ENCODE assay signal across 23 cellular contexts in genomic region chr2:217880891-217881290, GRCh38.
DNase-seq lines count a peak whose midpoint lies in the region; ATAC-seq and TF ChIP-seq lines count a peak whose summit lies in the region.
"Had no signal": no experiment of that assay in that cellular context is flagged by ENCODE, and none has a peak within 500 bp of the region (broad histone marks: within the 10 kb centered on the region; RNA-seq: fewer than 3 reads in every experiment).

No MANE protein-coding gene starts in this region.

- H3K9me3 ChIP-seq in gastrocnemius medialis (no peaks in the 10 kb centered on the region), vagina (no peaks in the 10 kb centered on the region), Peyer's patch (no peaks in the 10 kb centered on the region)
- H3K9me3 ChIP-seq: prostate gland, tibial nerve had no signal

- in situ Hi-C loops in gastrocnemius medialis (cut with MboI; ENCODE audit: low sequenced_read_pairs in 4 of 4): loop anchor here in 1 of 4 donors (5.0 kb wide), 1 partner anchor 89 kb away; no protein-coding TSS in a partner anchor

- H3K27ac ChIP-seq in gastrocnemius medialis: peak overlapping the region; percentile 3 to 41 (median 24)
- peak overlapping the region; percentile 63 for H3K27ac ChIP-seq in vagina
- H3K27ac ChIP-seq in foreskin keratinocyte: no peak overlapping the region
- no peak overlapping the region for H3K27ac ChIP-seq in Peyer's patch
- H3K27ac ChIP-seq: 22Rv1 had no signal

- intact Hi-C loops in Right ventricle myocardium inferior (cut with DNase I) (no loop called here), cardiac septum (cut with DNase I) (no loop called here), gastrocnemius medialis (cut with DNase I; ENCODE audit: low total_unique reads) (no loop called here), vagina (cut with DNase I) (loop anchor here (5.0 kb wide), 1 partner anchor 79 kb away; no protein-coding TSS in a partner anchor), left colon (cut with DNase I, micrococcal nuclease) (loop anchor here in 1 of 2 donors (5.0 kb wide), 1 partner anchor 94 kb away; no protein-coding TSS in a partner anchor)

- H3K27me3 ChIP-seq in gastrocnemius medialis (no peaks in the 10 kb centered on the region), vagina (no peaks in the 10 kb centered on the region), foreskin keratinocyte (no peaks in the 10 kb centered on the region), Peyer's patch (no peaks in the 10 kb centered on the region)
- H3K27me3 ChIP-seq: tibial nerve had no signal

- DNase-seq in Right ventricle myocardium inferior (ENCODE audit: missing footprints): peak; percentile 77
- DNase-seq in cardiac septum (ENCODE audit: low spot score): no peak
- DNase-seq in left kidney (ENCODE audit: low read depth, low spot score): peak; percentile 65
- DNase-seq in gastrocnemius medialis: no peak
- no peak for DNase-seq in vagina (ENCODE audit: extremely low spot score in 2 of 2)
- DNase-seq in foreskin keratinocyte: no peak
- DNase-seq in Peyer's patch: no peak
- no peak for DNase-seq in left colon
- DNase-seq: activated CD4-positive, alpha-beta T cell treated with anti-CD3 and anti-CD28 coated beads, Interleukin-2, amount 50 U/mL, for 1 hour; activated gamma-delta T cell; amniotic stem cell; cerebellar nuclear complex; endodermal cell; hippocampal formation; islet precursor cell; natural killer cell; NCI-H1930; NCI-H446 treated with DMSO at 0.1 percent for 48 hours; stimulated activated CD4-positive, alpha-beta T cell treated with anti-CD3 and anti-CD28 coated beads, Interleukin-12 subunit alpha, Interleukin-12 subunit beta, amount 100 ng/mL, for 4 hours; SW 1271 had no signal

- TF ChIP-seq CTCF in gastrocnemius medialis (IDR thresholded peaks at IDR 0.05 in 4 of 5, conservative IDR thresholded peaks at IDR 0.05 in 1 of 5) (no peak), vagina (IDR thresholded peaks at IDR 0.05) (no peak), foreskin keratinocyte (conservative IDR thresholded peaks at IDR 0.05) (no peak), Peyer's patch (IDR thresholded peaks at IDR 0.05) (no peak)

- no peak for TF ChIP-seq POLR2A in gastrocnemius medialis (IDR thresholded peaks at IDR 0.05)
- TF ChIP-seq POLR2A in vagina (IDR thresholded peaks at IDR 0.05): no peak
- TF ChIP-seq POLR2A in Peyer's patch (IDR thresholded peaks at IDR 0.05): no peak

- H3K4me1 ChIP-seq in gastrocnemius medialis (peaks cover 5 to 12% of the 10 kb centered on the region in 2 donors), vagina (peaks cover 47% of the 10 kb centered on the region), foreskin keratinocyte (no peaks in the 10 kb centered on the region), Peyer's patch (no peaks in the 10 kb centered on the region)
- H3K4me1 ChIP-seq: prostate gland had no signal

- H3K36me3 ChIP-seq in gastrocnemius medialis: peaks cover 0 to 60% of the 10 kb centered on the region in 2 donors
- peaks cover 0 to 83% of the 10 kb centered on the region in 2 donors for H3K36me3 ChIP-seq in vagina
- peaks cover 0 to 45% (median 0%) of the 10 kb centered on the region in 3 donors for H3K36me3 ChIP-seq in Peyer's patch

- peak; percentile 21 for ATAC-seq in Right ventricle myocardium inferior
- no peak for ATAC-seq in gastrocnemius medialis
- no peak for ATAC-seq in foreskin keratinocyte
- ATAC-seq in left colon: no peak
- ATAC-seq: natural killer cell had no signal

- H3K4me3 ChIP-seq in gastrocnemius medialis: no peak overlapping the region
- no peak overlapping the region for H3K4me3 ChIP-seq in vagina
- H3K4me3 ChIP-seq in Peyer's patch: no peak overlapping the region
- H3K4me3 ChIP-seq: prostate gland, tibial nerve had no signal

Comparison
In these comparisons a context has a peak if more than half of its experiments do, and no peak if none do; other contexts are left out.
1. DNase-seq: peak in Right ventricle myocardium inferior (single experiment) and left kidney (single experiment); none in cardiac septum (single experiment), gastrocnemius medialis (0 of 2), vagina (0 of 2), foreskin keratinocyte (0 of 2), Peyer's patch (0 of 3) and left colon (0 of 2).
2. H3K27ac ChIP-seq: peak in gastrocnemius medialis (4 of 4) and vagina (single experiment); none in foreskin keratinocyte (single experiment) and Peyer's patch (0 of 4).